In genomic region chr3:70990190-70990589, GRCh38 we compare ENCODE assay signal across 9 cellular contexts.
DNase-seq lines count a peak whose midpoint lies in the region; ATAC-seq and TF ChIP-seq lines count a peak whose summit lies in the region.
"Had no signal": no experiment of that assay in that cellular context is flagged by ENCODE, and none has a peak within 500 bp of the region (broad histone marks: within the 10 kb centered on the region; RNA-seq: fewer than 3 reads in every experiment).

No MANE protein-coding gene starts in this region.

- H3K4me3 ChIP-seq in heart right ventricle = no peak overlapping the region
- no peak overlapping the region for H3K4me3 ChIP-seq in muscle layer of duodenum (ENCODE audit: low read depth in 1 of 2, low read length in 2 of 2)
- H3K4me3 ChIP-seq in transverse colon = no peak overlapping the region
- no peak overlapping the region for H3K4me3 ChIP-seq in left lung

- H3K27ac Mint-ChIP-seq in activated T-helper 1 cell treated with anti-CD3 and anti-CD28 coated beads, Interleukin-12 subunit alpha, Interleukin-12 subunit beta, Interleukin-2, Interleukin-4 antibody, amounts not matched to agents 30 ng/mL and 10 ng/mL and 1 ng/mL, durations not matched to agents 14 hours and 24 hours and 36 hours = peak overlapping the region; percentile 21

- TF ChIP-seq EP300 in transverse colon (IDR thresholded peaks at IDR 0.05; ENCODE audit: low read depth) = no peak

- no peak for ATAC-seq in heart right ventricle
- ATAC-seq in left lung = no peak
- ATAC-seq: esophagus mucosa had no signal

- no peaks in the 10 kb centered on the region for H3K27me3 Mint-ChIP-seq in activated T-helper 1 cell treated with anti-CD3 and anti-CD28 coated beads, Interleukin-12 subunit alpha, Interleukin-12 subunit beta, Interleukin-2, Interleukin-4 antibody, amounts not matched to agents 30 ng/mL and 10 ng/mL and 1 ng/mL, durations not matched to agents 14 hours and 24 hours and 36 hours (ENCODE audit: insufficient read depth)

- DNase-seq in heart right ventricle (no peak), cardiac septum (ENCODE audit: low spot score) (no peak), transverse colon (no peak), left lung (no peak), kidney glomerular epithelial cell (lab: John Stamatoyannopoulos, UW) (no peak), NCI-H1105 treated with DMSO at 0.1 percent for 48 hours (lab: John Stamatoyannopoulos, UW) (no peak)
- no peak for DNase-seq in activated T-helper 1 cell treated with anti-CD3 and anti-CD28 coated beads, Interleukin-12 subunit alpha, Interleukin-12 subunit beta, Interleukin-2, Interleukin-4 antibody, amounts not matched to agents 30 ng/mL and 10 ng/mL and 1 ng/mL, durations not matched to agents 14 hours and 24 hours and 36 hours (ENCODE audit: low spot score)

- TF ChIP-seq POLR2A in transverse colon (IDR thresholded peaks at IDR 0.05) = no peak

- WGBS in heart right ventricle, 2 donors = 94% methylated on average over 2 of the region's 2 CpGs
- 73 to 82% methylated on average over 2 of the region's 2 CpGs for WGBS in transverse colon (ENCODE audit: low coverage in 1 of 2), 2 donors

- H3K9me3 ChIP-seq in heart right ventricle = no peaks in the 10 kb centered on the region
- no peaks in the 10 kb centered on the region for H3K9me3 ChIP-seq in muscle layer of duodenum (ENCODE audit: control insufficient read depth in 1 of 2, low read length in 2 of 2)
- H3K9me3 ChIP-seq in transverse colon = no peaks in the 10 kb centered on the region
- no peaks in the 10 kb centered on the region for H3K9me3 ChIP-seq in left lung

- H3K36me3 ChIP-seq in heart right ventricle (peaks cover 0 to 77% (median 33%) of the 10 kb centered on the region in 9 donors), muscle layer of duodenum (ENCODE audit: control insufficient read depth in 1 of 2, insufficient read depth in 2 of 2, low read length in 2 of 2) (peaks cover 27 to 40% of the 10 kb centered on the region in 2 donors), transverse colon (peaks cover 0 to 21% (median 9%) of the 10 kb centered on the region in 4 donors), left lung (peaks cover 0 to 50% of the 10 kb centered on the region in 2 donors)

- TF ChIP-seq CTCF in heart right ventricle (IDR thresholded peaks at IDR 0.05) (no peak), transverse colon (IDR thresholded peaks at IDR 0.05) (no peak), left lung (IDR thresholded peaks at IDR 0.05) (no peak)

- in situ Hi-C loops in transverse colon (cut with MboI; ENCODE audit: low pct_ligation_motif_present in 1 of 4, low pct_unique_long_range_greater_than_20kb in 1 of 4, low sequenced_read_pairs in 3 of 4) = loop anchor here in 1 of 4 donors (25.0 kb wide), 1 partner anchor 597 kb away; the partner anchor contains the start of gene FOXP1

- no peaks in the 10 kb centered on the region for H3K27me3 ChIP-seq in heart right ventricle
- H3K27me3 ChIP-seq in muscle layer of duodenum (ENCODE audit: low read depth, low read length) = no peaks in the 10 kb centered on the region
- no peaks in the 10 kb centered on the region for H3K27me3 ChIP-seq in transverse colon
- H3K27me3 ChIP-seq in left lung = no peaks in the 10 kb centered on the region

- intact Hi-C loops in heart right ventricle (cut with DNase I) (no loop called here), cardiac septum (cut with DNase I) (loop anchor here (10.0 kb wide), 1 partner anchor 275 kb away; no protein-coding TSS in a partner anchor), transverse colon (cut with DNase I; ENCODE audit: low total_unique reads) (no loop called here), left lung (cut with DNase I) (no loop called here)
- intact Hi-C loops in activated T-helper 1 cell treated with anti-CD3 and anti-CD28 coated beads, Interleukin-12 subunit alpha, Interleukin-12 subunit beta, Interleukin-2, Interleukin-4 antibody, amounts not matched to agents 30 ng/mL and 10 ng/mL and 1 ng/mL, durations not matched to agents 14 hours and 24 hours and 36 hours (cut with micrococcal nuclease) = loop anchor here (2.0 kb wide), 1 partner anchor 21 kb away; no protein-coding TSS in a partner anchor

- H3K27ac ChIP-seq in heart right ventricle (peak overlapping the region in 8 of 10 donors; percentile 27 to 68 (median 46)), muscle layer of duodenum (ENCODE audit: low read length) (peak overlapping the region; percentile 59), transverse colon (peak overlapping the region; percentile 4 to 63 (median 44)), left lung (peak overlapping the region in 1 of 2 donors; percentile 54)

- peaks cover 60% of the 10 kb centered on the region for H3K36me3 Mint-ChIP-seq in activated T-helper 1 cell treated with anti-CD3 and anti-CD28 coated beads, Interleukin-12 subunit alpha, Interleukin-12 subunit beta, Interleukin-2, Interleukin-4 antibody, amounts not matched to agents 30 ng/mL and 10 ng/mL and 1 ng/mL, durations not matched to agents 14 hours and 24 hours and 36 hours (ENCODE audit: low read depth)

- H3K4me3 Mint-ChIP-seq in activated T-helper 1 cell treated with anti-CD3 and anti-CD28 coated beads, Interleukin-12 subunit alpha, Interleukin-12 subunit beta, Interleukin-2, Interleukin-4 antibody, amounts not matched to agents 30 ng/mL and 10 ng/mL and 1 ng/mL, durations not matched to agents 14 hours and 24 hours and 36 hours = no peak overlapping the region

- H3K4me1 ChIP-seq in heart right ventricle (peaks cover 0 to 47% (median 27%) of the 10 kb centered on the region in 9 donors), muscle layer of duodenum (ENCODE audit: control insufficient read depth in 1 of 2, insufficient read depth in 2 of 2, low read length in 2 of 2) (peaks cover 0 to 17% of the 10 kb centered on the region in 2 donors), transverse colon (peaks cover 0 to 33% (median 2%) of the 10 kb centered on the region in 4 donors), left lung (peaks cover 0 to 34% of the 10 kb centered on the region in 2 donors)

- H3K4me1 Mint-ChIP-seq in activated T-helper 1 cell treated with anti-CD3 and anti-CD28 coated beads, Interleukin-12 subunit alpha, Interleukin-12 subunit beta, Interleukin-2, Interleukin-4 antibody, amounts not matched to agents 30 ng/mL and 10 ng/mL and 1 ng/mL, durations not matched to agents 14 hours and 24 hours and 36 hours (ENCODE audit: low read depth) = peaks cover 24% of the 10 kb centered on the region

- H3K9me3 Mint-ChIP-seq in activated T-helper 1 cell treated with anti-CD3 and anti-CD28 coated beads, Interleukin-12 subunit alpha, Interleukin-12 subunit beta, Interleukin-2, Interleukin-4 antibody, amounts not matched to agents 30 ng/mL and 10 ng/mL and 1 ng/mL, durations not matched to agents 14 hours and 24 hours and 36 hours = no peaks in the 10 kb centered on the region

Comparison
In these comparisons a context has a peak if more than half of its experiments do, and no peak if none do; other contexts are left out.
1. intact Hi-C loops: an anchor here in cardiac septum (10.0 kb wide) and activated T-helper 1 cell treated with anti-CD3 and anti-CD28 coated beads, Interleukin-12 subunit alpha, Interleukin-12 subunit beta, Interleukin-2, Interleukin-4 antibody, amounts not matched to agents 30 ng/mL and 10 ng/mL and 1 ng/mL, durations not matched to agents 14 hours and 24 hours and 36 hours (2.0 kb wide); none called in heart right ventricle, transverse colon and left lung.